32 cellular contexts compared by ENCODE assay signal in genomic region chr1:229042482-229042881, GRCh38.
"Had no signal": no experiment of that assay in that cellular context is flagged by ENCODE, and none has a peak within 500 bp of the region (broad histone marks: within the 10 kb centered on the region; RNA-seq: fewer than 3 reads in every experiment).

No MANE protein-coding gene starts in this region.

- H3K27me3 Mint-ChIP-seq: T-helper 17 cell had no signal

- H3K4me1 ChIP-seq: ascending aorta, breast epithelium, colonic mucosa, foreskin keratinocyte, gastrocnemius medialis had no signal

- H3K9me3 ChIP-seq: ascending aorta, breast epithelium, colonic mucosa, gastrocnemius medialis had no signal

- H3K4me3 Mint-ChIP-seq: activated CD4-positive, alpha-beta memory T cell treated with anti-CD3 and anti-CD28 coated beads, Interleukin-2, amount 10 ng/mL, durations not matched to agents 7 days and 5 days; activated CD4-positive, alpha-beta T cell treated with anti-CD3 and anti-CD28 coated beads, Interleukin-2, amount 10 ng/mL, durations not matched to agents 7 days and 5 days; activated naive CD4-positive, alpha-beta T cell treated with anti-CD3 and anti-CD28 coated beads, Interleukin-2, amount 10 ng/mL, durations not matched to agents 7 days and 5 days; activated naive CD8-positive, alpha-beta T cell treated with anti-CD3 and anti-CD28 coated beads, Interleukin-2, amount 10 ng/mL, durations not matched to agents 7 days and 5 days; activated T-cell treated with anti-CD3 and anti-CD28 coated beads, Interleukin-2, amount 50 U/mL, for 4 hours; activated T-helper 1 cell treated with anti-CD3 and anti-CD28 coated beads, Interleukin-12 subunit alpha, Interleukin-12 subunit beta, Interleukin-2, Interleukin-4 antibody, amounts not matched to agents 30 ng/mL and 10 ng/mL and 1 ng/mL, durations not matched to agents 14 hours and 24 hours and 36 hours; brain; T-helper 17 cell; T-helper 2 cell treated with Interferon-gamma antibody and Interleukin-4, amounts not matched to agents 5 μg/mL and 100 μg/mL, for 36 hours had no signal

- H3K27ac Mint-ChIP-seq: activated CD4-positive, alpha-beta memory T cell treated with anti-CD3 and anti-CD28 coated beads, Interleukin-2, amount 10 ng/mL, durations not matched to agents 7 days and 5 days; activated CD4-positive, alpha-beta T cell treated with anti-CD3 and anti-CD28 coated beads, Interleukin-2, amount 10 ng/mL, durations not matched to agents 7 days and 5 days; activated naive CD4-positive, alpha-beta T cell treated with anti-CD3 and anti-CD28 coated beads, Interleukin-2, amount 10 ng/mL, durations not matched to agents 7 days and 5 days; activated naive CD4-positive, alpha-beta T cell treated with anti-CD3 and anti-CD28 coated beads, Interleukin-2, amount 50 U/mL, for 72 hours; activated naive CD8-positive, alpha-beta T cell treated with anti-CD3 and anti-CD28 coated beads, Interleukin-2, amount 10 ng/mL, durations not matched to agents 7 days and 5 days; activated T-helper 1 cell treated with anti-CD3 and anti-CD28 coated beads, Interleukin-12 subunit alpha, Interleukin-12 subunit beta, Interleukin-2, Interleukin-4 antibody, amounts not matched to agents 30 ng/mL and 10 ng/mL and 1 ng/mL, durations not matched to agents 14 hours and 24 hours and 36 hours; activated T-helper 2 cell treated with anti-CD3 and anti-CD28 coated beads, Interferon-gamma antibody, Interleukin-2, Interleukin-4, amounts not matched to agents 10 μg/mL and 5 μg/mL and 100 μg/mL, durations not matched to agents 14 hours and 24 hours and 36 hours; brain; T-helper 17 cell; T-helper 2 cell treated with Interferon-gamma antibody and Interleukin-4, amounts not matched to agents 5 μg/mL and 100 μg/mL, for 36 hours had no signal

- H3K9me3 Mint-ChIP-seq: activated naive CD4-positive, alpha-beta T cell treated with anti-CD3 and anti-CD28 coated beads, Interleukin-2, amount 10 ng/mL, durations not matched to agents 7 days and 5 days; activated T-cell treated with anti-CD3 and anti-CD28 coated beads, Interleukin-2, amount 50 U/mL, for 4 hours; activated T-helper 2 cell treated with anti-CD3 and anti-CD28 coated beads, Interferon-gamma antibody, Interleukin-2, Interleukin-4, amounts not matched to agents 10 μg/mL and 5 μg/mL and 100 μg/mL, durations not matched to agents 14 hours and 24 hours and 36 hours had no signal

- H3K36me3 Mint-ChIP-seq: activated naive CD4-positive, alpha-beta T cell treated with anti-CD3 and anti-CD28 coated beads, Interleukin-2, amount 10 ng/mL, durations not matched to agents 7 days and 5 days; brain had no signal

- ATAC-seq: activated naive CD4-positive, alpha-beta T cell treated with anti-CD3 and anti-CD28 coated beads, Interleukin-2, amount 50 U/mL, for 72 hours; activated T-cell treated with anti-CD3 and anti-CD28 coated beads, Interleukin-2, amount 50 U/mL, for 4 hours; esophagus mucosa; foreskin keratinocyte; gastrocnemius medialis; T-helper 17 cell had no signal

- H3K4me3 ChIP-seq: ascending aorta, breast epithelium, cardiac muscle cell, colonic mucosa, gastrocnemius medialis, heart left ventricle had no signal

- H3K27me3 ChIP-seq: ascending aorta, breast epithelium, cardiac muscle cell, colonic mucosa had no signal

- H3K27ac ChIP-seq: ascending aorta, breast epithelium, cardiac muscle cell, colonic mucosa, foreskin keratinocyte, gastrocnemius medialis had no signal

- DNase-seq: activated CD4-positive, alpha-beta memory T cell treated with anti-CD3 and anti-CD28 coated beads, Interleukin-2, amount 10 ng/mL, durations not matched to agents 7 days and 5 days; activated CD4-positive, alpha-beta T cell treated with anti-CD3 and anti-CD28 coated beads for 1 hour; activated CD4-positive, alpha-beta T cell treated with anti-CD3 and anti-CD28 coated beads for 4 hours; activated CD4-positive, alpha-beta T cell treated with anti-CD3 and anti-CD28 coated beads, Interleukin-2, amount 10 ng/mL, durations not matched to agents 7 days and 5 days; activated CD4-positive, alpha-beta T cell treated with anti-CD3 and anti-CD28 coated beads, Interleukin-2, amount 50 U/mL, for 4 hours; activated CD8-positive, alpha-beta memory T cell treated with anti-CD3 and anti-CD28 coated beads, Interleukin-2, amount 50 U/mL, for 48 hours; activated gamma-delta T cell; activated naive CD4-positive, alpha-beta T cell; activated naive CD4-positive, alpha-beta T cell treated with anti-CD3 and anti-CD28 coated beads, Interleukin-2, amount 10 ng/mL, durations not matched to agents 7 days and 5 days; activated naive CD8-positive, alpha-beta T cell treated with anti-CD3 and anti-CD28 coated beads, Interleukin-2, amount 10 ng/mL, durations not matched to agents 7 days and 5 days; activated T-cell treated with anti-CD3 and anti-CD28 coated beads for 4 hours; activated T-cell treated with anti-CD3 and anti-CD28 coated beads, Interleukin-2, amount 50 U/mL, for 4 hours; central memory CD4-positive, alpha-beta T cell; cerebellar nuclear complex; colonic mucosa; effector CD8-positive, alpha-beta T cell; foreskin keratinocyte; gastrocnemius medialis; glutamatergic neuron; heart left ventricle; T-helper 1 cell; T-helper 17 cell; T1000 had no signal

- H3K36me3 ChIP-seq: ascending aorta, breast epithelium, cardiac muscle cell, colonic mucosa, gastrocnemius medialis, heart left ventricle had no signal
